ENCODE assay signal across 27 cellular contexts in genomic region chr6:100451577-100451976, GRCh38. TPM values are rescaled to one million over a fixed set of nuclear protein-coding genes. Genes with fewer than 3 reads are reported as not detected.
"Had no signal": no experiment of that assay in that cellular context is flagged by ENCODE, and none has a peak within 500 bp of the region (broad histone marks: within the 10 kb centered on the region; RNA-seq: fewer than 3 reads in every experiment).

No MANE protein-coding gene starts in this region.

- H3K27me3 ChIP-seq: testis had no signal

- H3K4me1 ChIP-seq: uterus had no signal

- H3K27ac ChIP-seq: stomach, suprapubic skin, testis, thoracic aorta, thyroid gland, tibial artery, tibial nerve, transverse colon, upper lobe of left lung, upper lobe of right lung, uterus, vagina had no signal

- H3K36me3 ChIP-seq: stomach, suprapubic skin, thoracic aorta, thyroid gland, tibial artery, tibial nerve, transverse colon, upper lobe of left lung, upper lobe of right lung, uterus, vagina had no signal

- DNase-seq: stimulated activated CD4-positive, alpha-beta T cell treated with anti-CD3 and anti-CD28 coated beads, Interleukin-2, amount 100 ng/mL, for 48 hours; stimulated activated CD4-positive, alpha-beta T cell treated with anti-CD3 and anti-CD28 coated beads, Interleukin-4, amount 100 ng/mL, for 1 hour; stimulated activated CD4-positive, alpha-beta T cell treated with anti-CD3 and anti-CD28 coated beads, Interleukin-4, amount 100 ng/mL, for 24 hours; stimulated activated CD4-positive, alpha-beta T cell treated with anti-CD3 and anti-CD28 coated beads, Interleukin-4, amount 100 ng/mL, for 4 hours; stimulated activated CD8-positive, alpha-beta memory T cell treated with anti-CD3 and anti-CD28 coated beads, Interleukin-4, amount 100 ng/mL, for 48 hours; stimulated activated naive B cell treated with anti-CD40 and anti-IgM and Interleukin-4, amounts not matched to agents 10 μg/mL and 1 μg/mL and 100 μg/mL, for 72 hours; stimulated activated naive CD4-positive, alpha-beta T cell; stimulated activated naive CD4-positive, alpha-beta T cell treated with Interleukin-2 at 50 U/mL for 16 hours; stimulated activated naive CD8-positive, alpha-beta T cell treated with anti-CD3 and anti-CD28 coated beads, Interleukin-15, amount 100 ng/mL, for 72 hours; stimulated activated naive CD8-positive, alpha-beta T cell treated with anti-CD3 and anti-CD28 coated beads, Interleukin-15, Interleukin-2, amounts not matched to agents 100 U/mL and 50 U/mL, for 24 hours; stomach; substantia nigra; testis; thyroid gland; tibial artery; transverse colon; trophoblast cell; upper lobe of left lung; upper lobe of right lung; uterus had no signal

- ATAC-seq: stimulated activated memory B cell treated with anti-CD40 and anti-IgM and Interleukin-4, amounts not matched to agents 10 μg/mL and 1 μg/mL and 100 μg/mL, for 72 hours; stimulated activated naive B cell treated with anti-CD40 and anti-IgM and Interleukin-4, amounts not matched to agents 10 μg/mL and 1 μg/mL and 100 μg/mL, for 72 hours; stimulated activated naive CD8-positive, alpha-beta T cell treated with anti-CD3 and anti-CD28 coated beads, Interleukin-15, amount 100 ng/mL, for 72 hours; stimulated activated naive CD8-positive, alpha-beta T cell treated with anti-CD3 and anti-CD28 coated beads, Interleukin-15, Interleukin-2, amounts not matched to agents 100 U/mL and 50 U/mL, for 24 hours; upper lobe of right lung had no signal

- H3K9me3 ChIP-seq: suprapubic skin, testis, thoracic aorta, thyroid gland, tibial nerve, transverse colon, upper lobe of left lung, upper lobe of right lung, uterus, vagina had no signal

- H3K4me3 ChIP-seq: stomach, suprapubic skin, testis, thoracic aorta, thyroid gland, tibial artery, tibial nerve, transverse colon, upper lobe of left lung, upper lobe of right lung, uterus, vagina had no signal

RNA-seq across cellular contexts. Expression of gene SIM1, which starts 13.1 kb away (rescaled TPM):
- total RNA-seq: temporal lobe, thoracic aorta, thyroid gland, tibial nerve, transverse colon, upper lobe of left lung, upper lobe of right lung, vagina had no signal
- polyA plus RNA-seq: stomach, urinary bladder had no signal
